Comparison of ENCODE assay signal across 13 cellular contexts in genomic region chr1:219710529-219711194, GRCh38.
DNase-seq lines count a peak whose midpoint lies in the region; TF ChIP-seq lines count a peak whose summit lies in the region.
"Had no signal": no experiment of that assay in that cellular context is flagged by ENCODE, and none has a peak within 500 bp of the region (broad histone marks: within the 10 kb centered on the region; RNA-seq: fewer than 3 reads in every experiment).

No MANE protein-coding gene starts in this region.

- H3K36me3 ChIP-seq in ACC112 (ENCODE audit: insufficient read depth, low read length) = no peaks in the 10 kb centered on the region
- H3K36me3 ChIP-seq in fibroblast of lung (ENCODE audit: control insufficient read depth, insufficient read depth, low read length) = no peaks in the 10 kb centered on the region
- H3K36me3 ChIP-seq: spleen had no signal

- H3K4me2 ChIP-seq in fibroblast of lung (ENCODE audit: extremely low read depth, insufficient read depth, low read length) = no peak overlapping the region

- no peak overlapping the region for H3K9ac ChIP-seq in fibroblast of lung (ENCODE audit: insufficient read depth, low read length)

- no peak overlapping the region for H2AFZ ChIP-seq in ACC112 (ENCODE audit: low read length, unreplicated experiment)
- no peak overlapping the region for H2AFZ ChIP-seq in fibroblast of lung (ENCODE audit: low read length)

- no peaks in the 10 kb centered on the region for H3K79me2 ChIP-seq in ACC112 (ENCODE audit: control insufficient read depth, insufficient read depth, low read length, unreplicated experiment)
- H3K79me2 ChIP-seq in fibroblast of lung (ENCODE audit: control insufficient read depth, insufficient read depth, low read length) = no peaks in the 10 kb centered on the region

- H3K4me3 ChIP-seq in ACC112 (ENCODE audit: low read depth, low read length) (no peak overlapping the region), fibroblast of lung (replicated peaks in 1 of 4; ENCODE audit: control extremely low read depth in 1 of 4, insufficient read depth in 1 of 4, low read depth in 3 of 4, low read length in 4 of 4) (no peak overlapping the region)
- H3K4me3 ChIP-seq: spleen had no signal

- no peaks in the 10 kb centered on the region for H3K27me3 ChIP-seq in ACC112 (ENCODE audit: insufficient read depth, low read length)
- H3K27me3 ChIP-seq in fibroblast of lung (ENCODE audit: control insufficient read depth, insufficient read depth, low read length) = no peaks in the 10 kb centered on the region
- H3K27me3 ChIP-seq: spleen had no signal

- H3K9me3 ChIP-seq in fibroblast of lung (ENCODE audit: control insufficient read depth, insufficient read depth, low read depth, low read length) = no peaks in the 10 kb centered on the region

- DNase-seq in H4 (ENCODE audit: low spot score) (peak; percentile 93), RPMI7951 (ENCODE audit: low read depth) (peak; percentile 99), fibroblast of lung (ENCODE audit: low read depth in 2 of 2) (peak; percentile 61 to 99), AML-193 (lab: John Stamatoyannopoulos, UW) (no peak), NCI-H524 treated with DMSO at 0.1 percent for 48 hours (lab: John Stamatoyannopoulos, UW) (no peak), COR-L47 (lab: John Stamatoyannopoulos, UW) (no peak), DMS79 treated with DMSO at 0.1 percent for 48 hours (lab: John Stamatoyannopoulos, UW) (no peak)
- DNase-seq: C1 segment of cervical spinal cord, MV-4-11, NCI-H82, spleen, T-helper 17 cell had no signal

- H3K27ac ChIP-seq in ACC112 (ENCODE audit: low read depth, low read length) (peak overlapping the region; percentile 53), fibroblast of lung (ENCODE audit: insufficient read depth, low read length) (no peak overlapping the region)
- H3K27ac ChIP-seq: spleen had no signal

- TF ChIP-seq CTCF in fibroblast of lung (conservative IDR thresholded peaks at IDR 0.05 in 1 of 2, IDR thresholded peaks at IDR 0.05 in 1 of 2; ENCODE audit: low read depth in 1 of 2, low read length in 2 of 2) = no peak

- no peaks in the 10 kb centered on the region for H4K20me1 ChIP-seq in fibroblast of lung (ENCODE audit: control insufficient read depth, extremely low read depth, insufficient read depth, low read length)

- H3K4me1 ChIP-seq in ACC112 (ENCODE audit: control insufficient read depth, insufficient read depth, low read length, unreplicated experiment) (peaks cover 4% of the 10 kb centered on the region), fibroblast of lung (ENCODE audit: control insufficient read depth, extremely low read depth, insufficient read depth, low read length) (peaks cover 4% of the 10 kb centered on the region)
- H3K4me1 ChIP-seq: spleen had no signal

Comparison
In these comparisons a context has a peak if more than half of its experiments do, and no peak if none do; other contexts are left out.
1. DNase-seq: peak in H4 (single experiment), RPMI7951 (single experiment) and fibroblast of lung (2 of 2); none in AML-193 (0 of 2), NCI-H524 treated with DMSO at 0.1 percent for 48 hours (single experiment), COR-L47 (single experiment) and DMS79 treated with DMSO at 0.1 percent for 48 hours (single experiment).